ENCODE assay signal across 2 cellular contexts in the genomic region with DNA sequence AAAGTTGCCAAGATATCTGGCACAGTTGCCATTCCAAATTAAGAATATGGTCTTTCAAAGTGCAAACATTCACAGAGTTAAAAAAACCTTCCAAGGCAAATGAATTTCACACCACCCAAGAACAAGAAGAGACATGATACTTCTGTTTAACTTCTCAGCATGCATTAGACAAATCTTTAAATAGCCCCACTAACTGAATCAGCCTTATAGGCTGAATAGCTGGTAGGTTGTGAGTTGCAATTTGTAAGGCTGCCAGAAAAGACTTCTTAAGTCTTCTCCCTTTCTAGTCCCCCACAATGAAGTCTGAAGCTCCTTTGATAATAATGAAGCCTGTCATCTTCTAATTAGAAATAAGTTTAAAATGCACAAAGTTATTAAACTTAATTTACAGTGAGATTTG.
TF ChIP-seq lines count a peak whose summit lies in the region.

No MANE protein-coding gene starts in this region.

TF ChIP-seq in SK-N-SH treated with all-trans-retinoic acid at 6 μM for 48 hours, 23 proteins besides CTCF, POLR2A, EP300 and RAD21 (continued from another document):
- TF ChIP-seq, protein P1, sequence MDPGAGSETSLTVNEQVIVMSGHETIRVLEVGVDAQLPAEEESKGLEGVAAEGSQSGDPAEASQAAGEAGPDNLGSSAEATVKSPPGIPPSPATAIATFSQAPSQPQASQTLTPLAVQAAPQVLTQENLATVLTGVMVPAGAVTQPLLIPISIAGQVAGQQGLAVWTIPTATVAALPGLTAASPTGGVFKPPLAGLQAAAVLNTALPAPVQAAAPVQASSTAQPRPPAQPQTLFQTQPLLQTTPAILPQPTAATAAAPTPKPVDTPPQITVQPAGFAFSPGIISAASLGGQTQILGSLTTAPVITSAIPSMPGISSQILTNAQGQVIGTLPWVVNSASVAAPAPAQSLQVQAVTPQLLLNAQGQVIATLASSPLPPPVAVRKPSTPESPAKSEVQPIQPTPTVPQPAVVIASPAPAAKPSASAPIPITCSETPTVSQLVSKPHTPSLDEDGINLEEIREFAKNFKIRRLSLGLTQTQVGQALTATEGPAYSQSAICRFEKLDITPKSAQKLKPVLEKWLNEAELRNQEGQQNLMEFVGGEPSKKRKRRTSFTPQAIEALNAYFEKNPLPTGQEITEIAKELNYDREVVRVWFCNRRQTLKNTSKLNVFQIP (CRISPR knock-in tag; IDR thresholded peaks at IDR 0.05; ENCODE audit: borderline replicate concordance, low read depth) = no peak

TF ChIP-seq in SK-N-SH, 30 proteins besides CTCF, POLR2A, EP300 and RAD21 (continued from another document):
- TF ChIP-seq, protein P2, sequence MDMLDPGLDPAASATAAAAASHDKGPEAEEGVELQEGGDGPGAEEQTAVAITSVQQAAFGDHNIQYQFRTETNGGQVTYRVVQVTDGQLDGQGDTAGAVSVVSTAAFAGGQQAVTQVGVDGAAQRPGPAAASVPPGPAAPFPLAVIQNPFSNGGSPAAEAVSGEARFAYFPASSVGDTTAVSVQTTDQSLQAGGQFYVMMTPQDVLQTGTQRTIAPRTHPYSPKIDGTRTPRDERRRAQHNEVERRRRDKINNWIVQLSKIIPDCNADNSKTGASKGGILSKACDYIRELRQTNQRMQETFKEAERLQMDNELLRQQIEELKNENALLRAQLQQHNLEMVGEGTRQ (IDR thresholded peaks at IDR 0.05; ENCODE audit: borderline replicate concordance, low read depth, low read length) = no peak
- TF ChIP-seq NRF1 (IDR thresholded peaks at IDR 0.05; ENCODE audit: low read depth, low read length) (no peak), FOXJ3 (CRISPR knock-in tag; IDR thresholded peaks at IDR 0.05) (no peak), SIN3A (IDR thresholded peaks at IDR 0.05; ENCODE audit: borderline replicate concordance, low read depth, low read length) (no peak), FOSL2 (IDR thresholded peaks at IDR 0.05; ENCODE audit: borderline replicate concordance, low read depth) (no peak)
- TF ChIP-seq, protein P3, sequence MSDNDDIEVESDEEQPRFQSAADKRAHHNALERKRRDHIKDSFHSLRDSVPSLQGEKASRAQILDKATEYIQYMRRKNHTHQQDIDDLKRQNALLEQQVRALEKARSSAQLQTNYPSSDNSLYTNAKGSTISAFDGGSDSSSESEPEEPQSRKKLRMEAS (IDR thresholded peaks at IDR 0.05; ENCODE audit: low read depth) = no peak
- TF ChIP-seq, protein P4, sequence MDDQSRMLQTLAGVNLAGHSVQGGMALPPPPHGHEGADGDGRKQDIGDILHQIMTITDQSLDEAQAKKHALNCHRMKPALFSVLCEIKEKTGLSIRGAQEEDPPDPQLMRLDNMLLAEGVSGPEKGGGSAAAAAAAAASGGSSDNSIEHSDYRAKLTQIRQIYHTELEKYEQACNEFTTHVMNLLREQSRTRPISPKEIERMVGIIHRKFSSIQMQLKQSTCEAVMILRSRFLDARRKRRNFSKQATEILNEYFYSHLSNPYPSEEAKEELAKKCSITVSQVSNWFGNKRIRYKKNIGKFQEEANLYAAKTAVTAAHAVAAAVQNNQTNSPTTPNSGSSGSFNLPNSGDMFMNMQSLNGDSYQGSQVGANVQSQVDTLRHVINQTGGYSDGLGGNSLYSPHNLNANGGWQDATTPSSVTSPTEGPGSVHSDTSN (IDR thresholded peaks at IDR 0.05) = no peak
TF ChIP-seq in SK-N-SH: peak in this region for 0.
